In the genomic region with DNA sequence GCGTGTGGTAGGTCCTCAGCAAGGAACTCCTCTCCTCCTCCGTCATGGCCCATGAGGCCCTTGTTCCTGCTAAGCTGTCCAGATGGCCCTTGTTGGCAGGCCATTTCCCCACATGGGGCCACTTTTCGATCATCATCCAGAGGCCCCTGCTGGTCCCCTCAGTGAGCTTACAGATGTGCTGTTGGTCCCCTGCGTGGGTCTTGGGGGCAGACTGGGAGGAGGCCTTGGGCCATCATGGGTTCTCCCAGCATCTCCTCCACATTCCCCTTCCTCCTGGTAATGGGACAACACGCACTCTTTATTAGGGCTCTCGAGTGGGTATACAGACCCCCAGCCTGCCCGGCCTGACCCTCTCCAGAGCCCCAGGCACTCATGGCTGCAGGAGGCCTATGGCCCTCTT, we compare ENCODE assay signal across 19 cellular contexts.
"Had no signal": no experiment of that assay in that cellular context is flagged by ENCODE, and none has a peak within 500 bp of the region (broad histone marks: within the 10 kb centered on the region; RNA-seq: fewer than 3 reads in every experiment).

No MANE protein-coding gene starts in this region.

- DNase-seq: colonic mucosa; dermis blood vessel endothelial cell; effector CD4-positive, alpha-beta T cell; endodermal cell; erythroblast; head of caudate nucleus; kidney glomerular epithelial cell; mesendoderm; naive B cell; sigmoid colon; small intestine; stimulated activated CD4-positive, alpha-beta T cell treated with anti-CD3 and anti-CD28 coated beads, Interleukin-12 subunit alpha, Interleukin-12 subunit beta, amount 100 ng/mL, for 4 hours; stimulated activated naive CD4-positive, alpha-beta T cell; stomach; transverse colon had no signal

- H3K27ac ChIP-seq: colonic mucosa, foreskin keratinocyte, hepatocyte, right atrium auricular region, sigmoid colon, stomach, thoracic aorta, transverse colon had no signal

- H3K4me3 ChIP-seq: colonic mucosa, hepatocyte, right atrium auricular region, sigmoid colon, stomach, thoracic aorta, transverse colon had no signal

- H3K4me2 ChIP-seq: hepatocyte had no signal

- H3K36me3 ChIP-seq: colonic mucosa, thoracic aorta, transverse colon had no signal

- H3K27me3 ChIP-seq: colonic mucosa, foreskin keratinocyte, hepatocyte, right atrium auricular region, sigmoid colon, stomach, transverse colon had no signal

- H3K9me3 ChIP-seq: colonic mucosa, right atrium auricular region, sigmoid colon, stomach, thoracic aorta, transverse colon had no signal

- H3K4me1 ChIP-seq: colonic mucosa, foreskin keratinocyte, right atrium auricular region, sigmoid colon, stomach had no signal
